ENCODE assay signal across 8 cellular contexts in the genomic region with DNA sequence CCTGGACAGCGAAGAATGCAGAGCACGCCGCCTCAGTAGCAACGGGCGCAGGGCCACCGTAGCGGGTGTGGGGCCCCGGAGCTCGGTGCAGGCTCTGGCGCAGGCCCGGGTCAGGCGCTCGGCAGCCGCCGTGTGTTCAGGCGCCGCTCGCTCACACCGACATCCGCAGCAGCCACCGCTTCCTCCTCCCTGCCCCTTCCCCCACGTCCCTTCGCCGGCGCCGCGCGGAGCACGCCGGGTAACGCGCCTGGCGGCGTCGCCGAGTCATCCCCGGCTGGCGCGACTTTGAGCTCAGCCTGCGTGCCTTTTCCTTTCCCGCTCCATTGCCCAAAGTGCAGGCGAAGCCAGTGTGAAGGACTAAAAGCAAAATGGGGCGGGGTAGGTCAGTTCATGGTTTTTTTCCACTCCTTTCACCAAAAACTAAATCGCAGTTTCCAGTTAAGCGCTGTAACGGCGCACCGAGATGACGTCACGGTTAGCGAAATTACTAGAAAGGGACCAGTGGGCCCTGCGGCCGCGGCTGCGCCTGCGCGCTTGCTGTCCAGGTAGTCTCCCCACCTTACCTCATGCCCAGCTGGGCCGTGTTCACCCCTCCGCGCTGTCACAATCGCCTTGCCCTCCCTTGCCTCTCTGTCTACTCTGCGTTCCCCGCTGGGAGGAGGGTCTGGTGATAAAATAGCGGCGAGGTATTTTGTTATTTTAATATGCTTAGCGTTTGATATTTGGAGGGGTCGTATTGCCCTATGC. TPM values are rescaled to one million over a fixed set of nuclear protein-coding genes. Genes with fewer than 3 reads are reported as not detected.
DNase-seq lines count a peak whose midpoint lies in the region; ATAC-seq and TF ChIP-seq lines count a peak whose summit lies in the region.

UBQLN1 (minus strand) TSS at position 191 of the 747 bp plus-strand sequence. CDS start 279 bp downstream, outside the sequence.

- H3K4me1 Mint-ChIP-seq in activated T-cell treated with anti-CD3 and anti-CD28 coated beads, Interleukin-2, amount 50 U/mL, for 24 hours (ENCODE audit: low read depth) = peaks cover 46% of the 10 kb centered on the region

- WGBS in esophagus, 2 donors = 0% methylated on average over 48 to 67 of the region's 67 CpGs

- no peaks in the 10 kb centered on the region for H3K27me3 ChIP-seq in esophagus (ENCODE audit: control insufficient read depth in 1 of 2, insufficient read depth in 2 of 2, low read length in 2 of 2)
- H3K27me3 ChIP-seq in mucosa of stomach (ENCODE audit: control insufficient read depth, insufficient read depth, low read length) = no peaks in the 10 kb centered on the region

- H3K27ac Mint-ChIP-seq in activated T-cell treated with anti-CD3 and anti-CD28 coated beads, Interleukin-2, amount 50 U/mL, for 24 hours = peak within 1 kb of the TSS; percentile 100

- H3K9ac ChIP-seq in mucosa of stomach (ENCODE audit: low read length) = peak within 1 kb of the TSS; percentile 97

- peak within 1 kb of the TSS; percentile 96 to 100 for H3K27ac ChIP-seq in esophagus (ENCODE audit: low read depth in 2 of 2, low read length in 1 of 2)

- peak within 1 kb of the TSS; percentile 84 for H3K4me3 Mint-ChIP-seq in activated T-cell treated with anti-CD3 and anti-CD28 coated beads, Interleukin-2, amount 50 U/mL, for 24 hours

- ATAC-seq in GM21737 (IDR thresholded peaks at IDR 0.05; ENCODE audit: unreplicated experiment) = peak; percentile 78

- H3K4me3 ChIP-seq in esophagus (ENCODE audit: low read depth in 1 of 2, low read length in 2 of 2) (peak within 1 kb of the TSS; percentile 95 to 98), mucosa of stomach (ENCODE audit: low read length) (peak within 1 kb of the TSS; percentile 95)

- DNase-seq in DMS53 treated with DMSO at 0.1 percent for 48 hours (lab: John Stamatoyannopoulos, UW; ENCODE audit: unreplicated experiment) = peak; percentile 83
- peak; percentile 89 for DNase-seq in KG1 (lab: John Stamatoyannopoulos, UW)
- peak; percentile 95 for DNase-seq in activated T-cell treated with anti-CD3 and anti-CD28 coated beads, Interleukin-2, amount 50 U/mL, for 24 hours
- DNase-seq in stimulated activated CD8-positive, alpha-beta memory T cell treated with anti-CD3 and anti-CD28 coated beads, Interleukin-4, amount 100 ng/mL, for 48 hours = peak; percentile 94

- no peaks in the 10 kb centered on the region for H3K9me3 Mint-ChIP-seq in activated T-cell treated with anti-CD3 and anti-CD28 coated beads, Interleukin-2, amount 50 U/mL, for 24 hours

- peaks cover 45% of the 10 kb centered on the region for H3K36me3 Mint-ChIP-seq in activated T-cell treated with anti-CD3 and anti-CD28 coated beads, Interleukin-2, amount 50 U/mL, for 24 hours (ENCODE audit: low read depth)

- no peaks in the 10 kb centered on the region for H3K4me1 ChIP-seq in esophagus (ENCODE audit: control insufficient read depth in 2 of 2, insufficient read depth in 2 of 2, low read length in 1 of 2)
- no peaks in the 10 kb centered on the region for H3K4me1 ChIP-seq in mucosa of stomach (ENCODE audit: control insufficient read depth, insufficient read depth, low read length)

- no peaks in the 10 kb centered on the region for H3K9me3 ChIP-seq in esophagus (ENCODE audit: control insufficient read depth in 2 of 2, insufficient read depth in 1 of 2, low read depth in 1 of 2, low read length in 1 of 2)
- no peaks in the 10 kb centered on the region for H3K9me3 ChIP-seq in mucosa of stomach (ENCODE audit: control insufficient read depth, low read length)

- no peaks in the 10 kb centered on the region for H3K36me3 ChIP-seq in esophagus (ENCODE audit: control insufficient read depth in 2 of 2, insufficient read depth in 2 of 2, low read length in 1 of 2)
- H3K36me3 ChIP-seq in mucosa of stomach (ENCODE audit: control insufficient read depth, insufficient read depth, low read length) = no peaks in the 10 kb centered on the region

- no peaks in the 10 kb centered on the region for H3K27me3 Mint-ChIP-seq in activated T-cell treated with anti-CD3 and anti-CD28 coated beads, Interleukin-2, amount 50 U/mL, for 24 hours

TF ChIP-seq in PFSK-1, 5 proteins besides CTCF, POLR2A, EP300 and RAD21:
- TF ChIP-seq POLR2AphosphoS5 (IDR thresholded peaks at IDR 0.05; ENCODE audit: low read depth, low read length) (peak; percentile 86), SIN3A (IDR thresholded peaks at IDR 0.05; ENCODE audit: borderline replicate concordance, insufficient read depth, low read length) (no peak; the same call in 1 of the 2 replicates), TAF1 (IDR thresholded peaks at IDR 0.05; ENCODE audit: borderline replicate concordance, insufficient read depth, low read length) (peak; percentile 71; the same call in 1 of the 2 replicates), FOXP2 (optimal IDR thresholded peaks at IDR 0.05; ENCODE audit: borderline replicate concordance, extremely low read depth, extremely low read length, insufficient read depth) (peak; percentile 92)
- TF ChIP-seq, protein P1, sequence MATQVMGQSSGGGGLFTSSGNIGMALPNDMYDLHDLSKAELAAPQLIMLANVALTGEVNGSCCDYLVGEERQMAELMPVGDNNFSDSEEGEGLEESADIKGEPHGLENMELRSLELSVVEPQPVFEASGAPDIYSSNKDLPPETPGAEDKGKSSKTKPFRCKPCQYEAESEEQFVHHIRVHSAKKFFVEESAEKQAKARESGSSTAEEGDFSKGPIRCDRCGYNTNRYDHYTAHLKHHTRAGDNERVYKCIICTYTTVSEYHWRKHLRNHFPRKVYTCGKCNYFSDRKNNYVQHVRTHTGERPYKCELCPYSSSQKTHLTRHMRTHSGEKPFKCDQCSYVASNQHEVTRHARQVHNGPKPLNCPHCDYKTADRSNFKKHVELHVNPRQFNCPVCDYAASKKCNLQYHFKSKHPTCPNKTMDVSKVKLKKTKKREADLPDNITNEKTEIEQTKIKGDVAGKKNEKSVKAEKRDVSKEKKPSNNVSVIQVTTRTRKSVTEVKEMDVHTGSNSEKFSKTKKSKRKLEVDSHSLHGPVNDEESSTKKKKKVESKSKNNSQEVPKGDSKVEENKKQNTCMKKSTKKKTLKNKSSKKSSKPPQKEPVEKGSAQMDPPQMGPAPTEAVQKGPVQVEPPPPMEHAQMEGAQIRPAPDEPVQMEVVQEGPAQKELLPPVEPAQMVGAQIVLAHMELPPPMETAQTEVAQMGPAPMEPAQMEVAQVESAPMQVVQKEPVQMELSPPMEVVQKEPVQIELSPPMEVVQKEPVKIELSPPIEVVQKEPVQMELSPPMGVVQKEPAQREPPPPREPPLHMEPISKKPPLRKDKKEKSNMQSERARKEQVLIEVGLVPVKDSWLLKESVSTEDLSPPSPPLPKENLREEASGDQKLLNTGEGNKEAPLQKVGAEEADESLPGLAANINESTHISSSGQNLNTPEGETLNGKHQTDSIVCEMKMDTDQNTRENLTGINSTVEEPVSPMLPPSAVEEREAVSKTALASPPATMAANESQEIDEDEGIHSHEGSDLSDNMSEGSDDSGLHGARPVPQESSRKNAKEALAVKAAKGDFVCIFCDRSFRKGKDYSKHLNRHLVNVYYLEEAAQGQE (IDR thresholded peaks at IDR 0.05; ENCODE audit: insufficient read depth in 1 of 2, low read depth in 2 of 2, low read length in 2 of 2) = peak; percentile 8 to 14; a peak in 1 of 4 replicates
TF ChIP-seq in PFSK-1: peak in this region for 4.

RNA-seq across cellular contexts. Expression of gene UBQLN1, which starts in this region (rescaled TPM):
- polyA plus RNA-seq in PFSK-1 (2012; ENCODE audit: insufficient read length, low read depth) = 80.6 TPM
- 10 to 100 TPM; 26.1 to 35.8 TPM for polyA plus RNA-seq in esophagus

Comparison
In these comparisons a context has a peak if more than half of its experiments do, and no peak if none do; other contexts are left out.
1. Peak in every context shown above with its lines: DNase-seq, ATAC-seq, H3K4me3 ChIP-seq and H3K27ac ChIP-seq.